In the genomic region with DNA sequence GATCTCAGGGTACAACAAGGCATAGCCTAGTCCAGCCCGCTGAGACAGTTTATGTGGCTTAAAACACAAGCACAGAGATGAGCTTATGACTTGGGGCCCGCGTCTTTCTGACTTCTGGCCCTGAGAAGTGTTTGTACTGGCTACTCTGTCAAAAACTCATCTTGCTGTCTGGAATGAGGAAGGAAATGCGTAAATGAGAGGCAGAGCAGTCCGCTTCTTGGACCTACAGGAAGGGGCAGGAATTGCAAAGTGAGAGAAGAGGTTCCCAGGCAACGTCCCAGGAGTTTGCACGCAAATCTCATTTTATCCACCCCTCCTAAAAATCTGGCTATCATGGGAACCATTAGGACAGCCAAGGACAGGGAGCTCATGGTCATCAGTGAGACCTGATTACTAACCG, we compare ENCODE assay signal across 1 cellular context.
TF ChIP-seq lines count a peak whose summit lies in the region.

No MANE protein-coding gene starts in this region.

TF ChIP-seq in HCT116, 20 proteins besides CTCF, POLR2A, EP300 and RAD21 (continued from another document):
- TF ChIP-seq ZBTB33 (IDR thresholded peaks at IDR 0.05; ENCODE audit: extremely low read depth, insufficient replicate concordance, low read length): no peak
